ENCODE assay signal across 8 cellular contexts in genomic region chr2:240851078-240851861, GRCh38. TPM values are rescaled to one million over a fixed set of nuclear protein-coding genes. Genes with fewer than 3 reads are reported as not detected.
DNase-seq lines count a peak whose midpoint lies in the region; ATAC-seq and TF ChIP-seq lines count a peak whose summit lies in the region.

No MANE protein-coding gene starts in this region.

- H3K4me1 Mint-ChIP-seq in Calu3 (ENCODE audit: low read depth, unreplicated experiment), result peaks cover 7% of the 10 kb centered on the region
- H3K4me1 Mint-ChIP-seq in activated CD4-positive, alpha-beta memory T cell treated with anti-CD3 and anti-CD28 coated beads, Interleukin-2, amount 10 ng/mL, durations not matched to agents 7 days and 5 days, result no peaks in the 10 kb centered on the region

- POLR2A ChIA-PET in activated CD4-positive, alpha-beta memory T cell treated with anti-CD3 and anti-CD28 coated beads, Interleukin-2, amount 10 ng/mL, durations not matched to agents 7 days and 5 days (lab: Charles Lee), result no interaction called here

- H3K36me3 ChIP-seq in lung (ENCODE audit: control insufficient read depth in 2 of 2, insufficient read depth in 2 of 2, low read length in 2 of 2), result no peaks in the 10 kb centered on the region

- H3K9me3 ChIP-seq in lung (ENCODE audit: control insufficient read depth in 2 of 2, insufficient read depth in 1 of 2, low read length in 1 of 2), result peaks cover 0 to 6% of the 10 kb centered on the region in 2 donors

- peaks cover 7% of the 10 kb centered on the region for H3K36me3 Mint-ChIP-seq in Calu3 (ENCODE audit: insufficient read depth, unreplicated experiment)
- no peaks in the 10 kb centered on the region for H3K36me3 Mint-ChIP-seq in activated CD4-positive, alpha-beta memory T cell treated with anti-CD3 and anti-CD28 coated beads, Interleukin-2, amount 10 ng/mL, durations not matched to agents 7 days and 5 days (ENCODE audit: low read depth)

- intact Hi-C loops in Calu3 (cut with micrococcal nuclease; ENCODE audit: unreplicated experiment), result loop anchor here (1.0 to 2.0 kb wide), 2 partner anchors 140 to 212 kb away; no protein-coding TSS in a partner anchor

- no peak overlapping the region for H3K27ac ChIP-seq in lung (ENCODE audit: low read depth in 1 of 2, low read length in 1 of 2)

- CTCF ChIA-PET in Calu3 (lab: Charles Lee), result interaction anchor here (0.6 to 1.6 kb wide), 7 partner anchors 10 to 881 kb away, joined by 3 to 5 read pairs (median 3); no protein-coding TSS in a partner anchor
- CTCF ChIA-PET in activated CD4-positive, alpha-beta memory T cell treated with anti-CD3 and anti-CD28 coated beads, Interleukin-2, amount 10 ng/mL, durations not matched to agents 7 days and 5 days (lab: Charles Lee), result interaction anchor here (1.1 to 1.7 kb wide), 8 partner anchors 9 to 1115 kb away, joined by 3 to 10 read pairs (median 4); no protein-coding TSS in a partner anchor

- no peak overlapping the region for H3K4me3 ChIP-seq in lung

- no peak overlapping the region for H3K4me3 Mint-ChIP-seq in Calu3 (ENCODE audit: low read depth, unreplicated experiment)
- no peak overlapping the region for H3K4me3 Mint-ChIP-seq in activated CD4-positive, alpha-beta memory T cell treated with anti-CD3 and anti-CD28 coated beads, Interleukin-2, amount 10 ng/mL, durations not matched to agents 7 days and 5 days

- DNase-seq in Calu3, result peak; percentile 92
- DNase-seq in NCI-H774 (lab: John Stamatoyannopoulos, UW), result peak; percentile 69
- DNase-seq in activated CD4-positive, alpha-beta memory T cell treated with anti-CD3 and anti-CD28 coated beads, Interleukin-2, amount 10 ng/mL, durations not matched to agents 7 days and 5 days, result peak; percentile 85
- peak; percentile 79 for DNase-seq in effector CD4-positive, alpha-beta T cell
- DNase-seq in lung (ENCODE audit: low spot score), result peak; percentile 85
- peak; percentile 39 for DNase-seq in stimulated activated CD8-positive, alpha-beta memory T cell treated with anti-CD3 and anti-CD28 coated beads, Interleukin-12 subunit alpha, Interleukin-12 subunit beta, amount 100 ng/mL, for 24 hours (ENCODE audit: extremely low read depth)

- no peak overlapping the region for H3K27ac Mint-ChIP-seq in Calu3 (ENCODE audit: unreplicated experiment)
- H3K27ac Mint-ChIP-seq in activated CD4-positive, alpha-beta memory T cell treated with anti-CD3 and anti-CD28 coated beads, Interleukin-2, amount 10 ng/mL, durations not matched to agents 7 days and 5 days, result no peak overlapping the region

- no peaks in the 10 kb centered on the region for H3K27me3 ChIP-seq in lung (ENCODE audit: control insufficient read depth, insufficient read depth)

- no TSS peak for BruUV-seq in Calu3 (replicated peaks; lab: Mats Ljungman, UMichigan)

- 41 to 48% methylated on average over 31 of the region's 31 CpGs for WGBS in lung, 2 donors

- H3K27me3 Mint-ChIP-seq in Calu3 (ENCODE audit: unreplicated experiment), result peaks cover 37% of the 10 kb centered on the region
- no peaks in the 10 kb centered on the region for H3K27me3 Mint-ChIP-seq in activated CD4-positive, alpha-beta memory T cell treated with anti-CD3 and anti-CD28 coated beads, Interleukin-2, amount 10 ng/mL, durations not matched to agents 7 days and 5 days

- no peaks in the 10 kb centered on the region for H3K4me1 ChIP-seq in lung (ENCODE audit: control insufficient read depth in 2 of 2, insufficient read depth in 2 of 2, low read length in 2 of 2)

- TF ChIP-seq CTCF in Calu3 (IDR thresholded peaks at IDR 0.05; ENCODE audit: unreplicated experiment), result peak; percentile 98
- peak; percentile 94 for TF ChIP-seq CTCF in lung (IDR thresholded peaks at IDR 0.05; ENCODE audit: control extremely low read depth, extremely low read depth)

- peak; percentile 50 for ATAC-seq in HG03354 (IDR thresholded peaks at IDR 0.05; ENCODE audit: poor library complexity, severe bottlenecking, unreplicated experiment)
- ATAC-seq in lung (ENCODE audit: insufficient read depth, low FRiP score), result peak; percentile 68
- ATAC-seq in GM21423 (IDR thresholded peaks at IDR 0.05; ENCODE audit: unreplicated experiment), result no peak

- peaks cover 7% of the 10 kb centered on the region for H3K9me3 Mint-ChIP-seq in Calu3 (ENCODE audit: low read depth, unreplicated experiment)
- H3K9me3 Mint-ChIP-seq in activated CD4-positive, alpha-beta memory T cell treated with anti-CD3 and anti-CD28 coated beads, Interleukin-2, amount 10 ng/mL, durations not matched to agents 7 days and 5 days, result peaks cover 7% of the 10 kb centered on the region

RNA-seq across cellular contexts. Expression of gene AGXT, which starts 17.4 kb away (rescaled TPM):
- total RNA-seq in Calu3 (2022), result not detected in 2 replicates
- not detected for total RNA-seq in activated CD4-positive, alpha-beta memory T cell treated with anti-CD3 and anti-CD28 coated beads, Interleukin-2, amount 10 ng/mL, durations not matched to agents 7 days and 5 days
- total RNA-seq in lung, result under 1 TPM in 1 of 2 donors, not detected in 1; 0.61 TPM
- polyA plus RNA-seq in lung, result under 1 TPM; 0.05 to 0.16 TPM

RNA-seq across cellular contexts. Expression of gene KIF1A, which starts 31.3 kb away (rescaled TPM):
- 280 and 298 TPM in 2 replicates for total RNA-seq in Calu3 (2022)
- total RNA-seq in activated CD4-positive, alpha-beta memory T cell treated with anti-CD3 and anti-CD28 coated beads, Interleukin-2, amount 10 ng/mL, durations not matched to agents 7 days and 5 days, result under 1 TPM; 0.58 to 0.71 TPM
- 1 to 10 TPM in 1 of 2 donors, under 1 TPM in 1; 0.71 to 2.3 TPM for total RNA-seq in lung
- under 1 TPM; 0.14 to 0.22 TPM for polyA plus RNA-seq in lung

RNA-seq across cellular contexts. Expression of gene MAB21L4, which starts 44.7 kb away (rescaled TPM):
- total RNA-seq in Calu3 (2022) (2.8 and 3.0 TPM in 2 replicates), lung (10 to 100 TPM in 1 of 2 donors, 1 to 10 TPM in 1; 2.9 to 21.1 TPM)
- not detected for total RNA-seq in activated CD4-positive, alpha-beta memory T cell treated with anti-CD3 and anti-CD28 coated beads, Interleukin-2, amount 10 ng/mL, durations not matched to agents 7 days and 5 days
- 1 to 10 TPM; 4.9 to 8.7 TPM for polyA plus RNA-seq in lung

RNA-seq across cellular contexts. Expression of gene CROCC2, which starts 54.9 kb away (rescaled TPM):
- total RNA-seq in Calu3 (2022) (not detected in 2 replicates), lung (10 to 100 TPM in 1 of 2 donors, 1 to 10 TPM in 1; 5.6 to 17.4 TPM)
- not detected for total RNA-seq in activated CD4-positive, alpha-beta memory T cell treated with anti-CD3 and anti-CD28 coated beads, Interleukin-2, amount 10 ng/mL, durations not matched to agents 7 days and 5 days
- polyA plus RNA-seq in lung, result 1 to 10 TPM; 1.3 to 3.1 TPM

Comparison
In these comparisons a context has a peak if more than half of its experiments do, and no peak if none do; other contexts are left out.
1. DNase-seq: peak in every context shown above with its lines; median percentile 92 in Calu3; 85 in activated CD4-positive, alpha-beta memory T cell treated with anti-CD3 and anti-CD28 coated beads, Interleukin-2, amount 10 ng/mL, durations not matched to agents 7 days and 5 days; 85 in lung; 79 in effector CD4-positive, alpha-beta T cell; 69 in NCI-H774; 39 in stimulated activated CD8-positive, alpha-beta memory T cell treated with anti-CD3 and anti-CD28 coated beads, Interleukin-12 subunit alpha, Interleukin-12 subunit beta, amount 100 ng/mL, for 24 hours.
2. RNA of gene KIF1A, which starts 31.3 kb away (total RNA-seq): 280 to 298 TPM in Calu3; 0.71 to 2.3 TPM in lung and 0.58 to 0.71 TPM in activated CD4-positive, alpha-beta memory T cell treated with anti-CD3 and anti-CD28 coated beads, Interleukin-2, amount 10 ng/mL, durations not matched to agents 7 days and 5 days; every median in the first group is over 10 times any median in the second.